8 cellular contexts compared by ENCODE assay signal in genomic region chr10:28668363-28669226, GRCh38. TPM values are rescaled to one million over a fixed set of nuclear protein-coding genes. Genes with fewer than 3 reads are reported as not detected.
A peak's percentile ranks its signal among the peaks of the same experiment; 100 is the strongest.
DNase-seq lines count a peak whose midpoint lies in the region; ATAC-seq and TF ChIP-seq lines count a peak whose summit lies in the region.

No MANE protein-coding gene starts in this region.

- no peak overlapping the region for H3K27ac Mint-ChIP-seq in activated B cell treated with CpG ODN at 0.5 μM for 24 hours
- no peak overlapping the region for H3K27ac Mint-ChIP-seq in stimulated activated naive B cell treated with anti-CD40 and anti-IgM and Interleukin-4, amounts not matched to agents 10 μg/mL and 1 μg/mL and 100 μg/mL, for 72 hours

- intact Hi-C loops in activated B cell treated with CpG ODN at 0.5 μM for 24 hours (cut with micrococcal nuclease), result no loop called here

- H3K27ac ChIP-seq in AG04450 (ENCODE audit: low read depth, low read length) (no peak overlapping the region), HUES48 (ENCODE audit: low read depth, low read length) (no peak overlapping the region), duodenal mucosa (ENCODE audit: low read depth, low read length) (no peak overlapping the region), lung (ENCODE audit: low read depth in 1 of 2, low read length in 1 of 2) (no peak overlapping the region)

- peak; percentile 78 for ATAC-seq in activated B cell treated with CpG ODN at 0.5 μM for 24 hours (ENCODE audit: low read depth)
- peak; percentile 45 for ATAC-seq in lung (ENCODE audit: insufficient read depth, low FRiP score)
- peak; percentile 71 to 84 for ATAC-seq in stimulated activated naive B cell treated with anti-CD40 and anti-IgM and Interleukin-4, amounts not matched to agents 10 μg/mL and 1 μg/mL and 100 μg/mL, for 72 hours (replicated peaks)
- ATAC-seq in GM18519 (IDR thresholded peaks at IDR 0.05; ENCODE audit: low FRiP score, unreplicated experiment), result no peak
- ATAC-seq in GM18511 (IDR thresholded peaks at IDR 0.05; ENCODE audit: unreplicated experiment), result no peak

- peaks cover 61% of the 10 kb centered on the region for H3K27me3 Mint-ChIP-seq in activated B cell treated with CpG ODN at 0.5 μM for 24 hours
- peaks cover 64 to 88% of the 10 kb centered on the region in 2 donors for H3K27me3 Mint-ChIP-seq in stimulated activated naive B cell treated with anti-CD40 and anti-IgM and Interleukin-4, amounts not matched to agents 10 μg/mL and 1 μg/mL and 100 μg/mL, for 72 hours

- H3K4me3 Mint-ChIP-seq in activated B cell treated with CpG ODN at 0.5 μM for 24 hours, result peak overlapping the region; percentile 62
- H3K4me3 Mint-ChIP-seq in stimulated activated naive B cell treated with anti-CD40 and anti-IgM and Interleukin-4, amounts not matched to agents 10 μg/mL and 1 μg/mL and 100 μg/mL, for 72 hours, result peak overlapping the region; percentile 77 to 88

- DNase-seq in AG04450 (ENCODE audit: low read depth, low spot score) (no peak), activated B cell treated with CpG ODN at 0.5 μM for 24 hours (peak; percentile 20), lung (ENCODE audit: low spot score) (peak; percentile 41)
- peak; percentile 16 for DNase-seq in stimulated activated naive B cell treated with anti-CD40 and anti-IgM and Interleukin-4, amounts not matched to agents 10 μg/mL and 1 μg/mL and 100 μg/mL, for 72 hours

- peaks cover 11% of the 10 kb centered on the region for H3K4me1 Mint-ChIP-seq in activated B cell treated with CpG ODN at 0.5 μM for 24 hours
- H3K4me1 Mint-ChIP-seq in stimulated activated naive B cell treated with anti-CD40 and anti-IgM and Interleukin-4, amounts not matched to agents 10 μg/mL and 1 μg/mL and 100 μg/mL, for 72 hours, result peaks cover 9 to 15% of the 10 kb centered on the region in 2 donors

- H3K36me3 Mint-ChIP-seq in activated B cell treated with CpG ODN at 0.5 μM for 24 hours (ENCODE audit: low read depth), result no peaks in the 10 kb centered on the region
- H3K36me3 Mint-ChIP-seq in stimulated activated naive B cell treated with anti-CD40 and anti-IgM and Interleukin-4, amounts not matched to agents 10 μg/mL and 1 μg/mL and 100 μg/mL, for 72 hours, result no peaks in the 10 kb centered on the region

- peak overlapping the region; percentile 63 for H3K4me3 ChIP-seq in AG04450 (ENCODE audit: low read depth, low read length)
- H3K4me3 ChIP-seq in HUES48 (ENCODE audit: low read depth, low read length), result peak overlapping the region; percentile 76
- peak overlapping the region; percentile 3 to 37 for H3K4me3 ChIP-seq in duodenal mucosa (ENCODE audit: low read depth in 1 of 2, low read length in 2 of 2)
- H3K4me3 ChIP-seq in lung, result no peak overlapping the region

- CTCF ChIA-PET in AG04450 (lab: Charles Lee) (interaction anchor here (0.5 to 1.1 kb wide), 3 partner anchors 11 to 635 kb away, joined by 3 to 5 read pairs (median 4); no protein-coding TSS in a partner anchor), activated B cell treated with CpG ODN at 0.5 μM for 24 hours (lab: Charles Lee) (no interaction called here)

- H3K9ac ChIP-seq in HUES48 (ENCODE audit: low read depth, low read length), result peak overlapping the region; percentile 47; the same call in 1 of the 2 replicates
- no peak overlapping the region for H3K9ac ChIP-seq in duodenal mucosa (ENCODE audit: low read depth in 1 of 2, low read length in 2 of 2)

- POLR2A ChIA-PET in AG04450 (lab: Yijun Ruan, JAX), result interaction anchor here (0.9 kb wide), 1 partner anchor 9 kb away, joined by 3 read pairs; the partner anchor contains the start of gene BAMBI
- POLR2A ChIA-PET in activated B cell treated with CpG ODN at 0.5 μM for 24 hours (lab: Charles Lee), result no interaction called here

- H3K4me1 ChIP-seq in HUES48 (ENCODE audit: control insufficient read depth, insufficient read depth, low read length) (peaks cover 3% of the 10 kb centered on the region; the same call in 1 of the 2 replicates), duodenal mucosa (ENCODE audit: control insufficient read depth in 1 of 2, insufficient read depth in 2 of 2, low read length in 2 of 2) (no peaks in the 10 kb centered on the region), lung (ENCODE audit: control insufficient read depth in 2 of 2, insufficient read depth in 2 of 2, low read length in 2 of 2) (no peaks in the 10 kb centered on the region)

- H3K27me3 ChIP-seq in AG04450 (ENCODE audit: control insufficient read depth, insufficient read depth, low read length) (peaks cover 44% of the 10 kb centered on the region), HUES48 (ENCODE audit: control insufficient read depth, insufficient read depth, low read length) (peaks cover 42% of the 10 kb centered on the region), duodenal mucosa (ENCODE audit: control insufficient read depth in 1 of 2, insufficient read depth in 2 of 2, low read length in 2 of 2) (peaks cover 26 to 41% of the 10 kb centered on the region in 2 donors), lung (ENCODE audit: control insufficient read depth, insufficient read depth) (peaks cover 5% of the 10 kb centered on the region)

- no peaks in the 10 kb centered on the region for H3K36me3 ChIP-seq in HUES48 (ENCODE audit: control insufficient read depth, insufficient read depth, low read length)
- no peaks in the 10 kb centered on the region for H3K36me3 ChIP-seq in duodenal mucosa (ENCODE audit: control insufficient read depth in 1 of 2, insufficient read depth in 2 of 2, low read length in 2 of 2)
- H3K36me3 ChIP-seq in lung (ENCODE audit: control insufficient read depth in 2 of 2, insufficient read depth in 2 of 2, low read length in 2 of 2), result no peaks in the 10 kb centered on the region

- TF ChIP-seq CTCF in AG04450 (IDR thresholded peaks at IDR 0.05; ENCODE audit: low read depth, low read length) (no peak), activated B cell treated with CpG ODN at 0.5 μM for 24 hours (IDR thresholded peaks at IDR 0.05) (no peak), lung (IDR thresholded peaks at IDR 0.05; ENCODE audit: control extremely low read depth, extremely low read depth) (no peak)

- no peaks in the 10 kb centered on the region for H3K9me3 Mint-ChIP-seq in activated B cell treated with CpG ODN at 0.5 μM for 24 hours
- peaks cover 0 to 6% of the 10 kb centered on the region in 2 donors for H3K9me3 Mint-ChIP-seq in stimulated activated naive B cell treated with anti-CD40 and anti-IgM and Interleukin-4, amounts not matched to agents 10 μg/mL and 1 μg/mL and 100 μg/mL, for 72 hours

- H3K9me3 ChIP-seq in AG04450 (ENCODE audit: control insufficient read depth, insufficient read depth, low read length), result no peaks in the 10 kb centered on the region; the same call in 1 of the 2 replicates
- no peaks in the 10 kb centered on the region for H3K9me3 ChIP-seq in HUES48 (ENCODE audit: control insufficient read depth, insufficient read depth, low read length)
- H3K9me3 ChIP-seq in duodenal mucosa (ENCODE audit: control insufficient read depth in 1 of 2, low read length in 2 of 2), result no peaks in the 10 kb centered on the region
- H3K9me3 ChIP-seq in lung (ENCODE audit: control insufficient read depth in 2 of 2, insufficient read depth in 1 of 2, low read length in 1 of 2), result no peaks in the 10 kb centered on the region

- 1 to 3% methylated on average over 59 of the region's 59 CpGs for WGBS in lung, 2 donors

RNA-seq across cellular contexts. Expression of gene BAMBI, which starts 8.7 kb away (rescaled TPM):
- 10.8 and 11.0 TPM in 2 replicates for polyA plus RNA-seq in AG04450 (2011; rRNA removed)
- polyA minus RNA-seq in AG04450 (2011; rRNA and poly(A)+ RNA removed), result 6.3 and 7.0 TPM in 2 replicates
- 0.16 and 0.32 TPM in 2 replicates for total RNA-seq in activated B cell treated with CpG ODN at 0.5 μM for 24 hours
- 10 to 100 TPM in 1 of 2 donors, 1 to 10 TPM in 1; 7.8 to 28.3 TPM for total RNA-seq in lung
- polyA plus RNA-seq in lung, result 1 to 10 TPM; 3.1 to 3.9 TPM

Comparison
In these comparisons a context has a peak if more than half of its experiments do, and no peak if none do; other contexts are left out.
1. ATAC-seq: peak in activated B cell treated with CpG ODN at 0.5 μM for 24 hours (single experiment), lung (single experiment) and stimulated activated naive B cell treated with anti-CD40 and anti-IgM and Interleukin-4, amounts not matched to agents 10 μg/mL and 1 μg/mL and 100 μg/mL, for 72 hours (2 of 2); none in GM18519 (single experiment) and GM18511 (single experiment).